ENCODE assay signal across 15 cellular contexts in genomic region chr20:63461364-63461763, GRCh38. TPM values are rescaled to one million over a fixed set of nuclear protein-coding genes. Genes with fewer than 3 reads are reported as not detected.
DNase-seq lines count a peak whose midpoint lies in the region; ATAC-seq and TF ChIP-seq lines count a peak whose summit lies in the region.
"Had no signal": no experiment of that assay in that cellular context is flagged by ENCODE, and none has a peak within 500 bp of the region (broad histone marks: within the 10 kb centered on the region; RNA-seq: fewer than 3 reads in every experiment).

No MANE protein-coding gene starts in this region.

- no peak overlapping the region for H4K8ac ChIP-seq in IMR-90 (ENCODE audit: low read depth in 2 of 2, low read length in 2 of 2)

- POLR2A ChIA-PET in MCF 10A (lab: Yijun Ruan, JAX) (no interaction called here), IMR-90 (lab: Charles Lee; ENCODE audit: unreplicated experiment) (no interaction called here)

- H2AK9ac ChIP-seq in IMR-90 (replicated peaks; ENCODE audit: low read depth, low read length, poor library complexity) = peak overlapping the region; percentile 3

- peaks cover 0 to 2% of the 10 kb centered on the region in 2 donors for H3K9me3 ChIP-seq in breast epithelium
- H3K9me3 ChIP-seq in IMR-90 (ENCODE audit: control insufficient read depth, insufficient read depth, low read length) = no peaks in the 10 kb centered on the region
- no peaks in the 10 kb centered on the region for H3K9me3 ChIP-seq in neural progenitor cell (ENCODE audit: low read depth)

- H2AK5ac ChIP-seq in IMR-90 (ENCODE audit: low read depth, low read length) = no peak overlapping the region

- no peaks in the 10 kb centered on the region for H3K79me1 ChIP-seq in IMR-90 (ENCODE audit: low read depth in 1 of 2, low read length in 2 of 2)

- CTCF ChIA-PET in MCF 10A (lab: Yijun Ruan, JAX) = interaction anchor here (0.5 to 0.8 kb wide), 3 partner anchors 14 to 151 kb away, joined by 3 to 5 read pairs (median 3); no protein-coding TSS in a partner anchor
- CTCF ChIA-PET in IMR-90 (lab: Yijun Ruan, JAX) = no interaction called here

- H4K20me1 ChIP-seq in IMR-90 (ENCODE audit: insufficient read depth, low read length) (no peaks in the 10 kb centered on the region), neural progenitor cell (ENCODE audit: low read depth) (peaks cover 99% of the 10 kb centered on the region)

- peaks cover 55% of the 10 kb centered on the region for H3K79me2 ChIP-seq in neural progenitor cell (ENCODE audit: low read depth)

- H4K5ac ChIP-seq in IMR-90 (ENCODE audit: low read depth, low read length) = no peak overlapping the region

- no peak overlapping the region for H3K4ac ChIP-seq in IMR-90 (ENCODE audit: low read depth, low read length)

- no peak overlapping the region for H3K14ac ChIP-seq in IMR-90 (replicated peaks; ENCODE audit: low read depth, low read length)

- ATAC-seq in IMR-90 (ENCODE audit: low read depth) (0 out of 2 replicates have a peak, but pooled peaks have one; percentile 44), HG03432 (IDR thresholded peaks at IDR 0.05; ENCODE audit: unreplicated experiment) (no peak), HG03135 (IDR thresholded peaks at IDR 0.05; ENCODE audit: unreplicated experiment) (no peak)
- ATAC-seq: natural killer cell treated with Interleukin-12 subunit alpha and Interleukin-12 subunit beta and Interleukin-15 and Interleukin-18, amount 100 ng/mL, for 72 hours; right cardiac atrium; stimulated activated naive CD8-positive, alpha-beta T cell treated with anti-CD3 and anti-CD28 coated beads, Interleukin-15, amount 100 ng/mL, for 72 hours had no signal

- no peaks in the 10 kb centered on the region for H3K36me3 Mint-ChIP-seq in MCF 10A (ENCODE audit: insufficient read depth, unreplicated experiment)
- H3K36me3 Mint-ChIP-seq in brain = no peaks in the 10 kb centered on the region
- no peaks in the 10 kb centered on the region for H3K36me3 Mint-ChIP-seq in neural progenitor cell
- H3K36me3 Mint-ChIP-seq: natural killer cell treated with Interleukin-12 subunit alpha and Interleukin-12 subunit beta and Interleukin-15 and Interleukin-18, amount 100 ng/mL, for 72 hours had no signal

- no peak overlapping the region for H2BK20ac ChIP-seq in IMR-90 (ENCODE audit: low read depth, low read length)

- DNase-seq in MCF 10A (ENCODE audit: unreplicated experiment) (peak; percentile 14), breast epithelium (ENCODE audit: low spot score in 2 of 2) (no peak), IMR-90 (no peak), neural progenitor cell (ENCODE audit: low spot score) (peak; percentile 78), SKM-1 treated with dmso at 0.1 percent for 144 hours (lab: John Stamatoyannopoulos, UW; ENCODE audit: unreplicated experiment) (no peak)
- DNase-seq: activated CD8-positive, alpha-beta memory T cell treated with anti-CD3 and anti-CD28 coated beads, Interleukin-2, amount 50 U/mL, for 48 hours; aorta; DMS53; right cardiac atrium; stimulated activated naive CD8-positive, alpha-beta T cell treated with anti-CD3 and anti-CD28 coated beads, Interleukin-15, amount 100 ng/mL, for 72 hours had no signal

- H3F3A ChIP-seq in neural progenitor cell (ENCODE audit: low read depth) = no peaks in the 10 kb centered on the region

- intact Hi-C loops in MCF 10A (cut with micrococcal nuclease) = no loop called here
- intact Hi-C loops in breast epithelium (cut with DNase I; ENCODE audit: low total_unique reads) = no loop called here
- intact Hi-C loops in IMR-90 (cut with micrococcal nuclease) = no loop called here

- H3K4me3 ChIP-seq in breast epithelium (no peak overlapping the region), IMR-90 (ENCODE audit: insufficient read depth, low read depth, low read length) (no peak overlapping the region), neural progenitor cell (no peak overlapping the region)
- H3K4me3 ChIP-seq: PC-9 had no signal

- H2BK15ac ChIP-seq in IMR-90 (ENCODE audit: low read depth, low read length) = no peak overlapping the region

- H2BK5ac ChIP-seq in IMR-90 (ENCODE audit: low read depth, low read length, poor library complexity, severe bottlenecking) = no peak overlapping the region

- H3K4me2 ChIP-seq in IMR-90 (ENCODE audit: low read depth, low read length) (no peak overlapping the region), neural progenitor cell (no peak overlapping the region)
- H3K4me2 ChIP-seq: PC-9 had no signal

- H3K27ac Mint-ChIP-seq in MCF 10A (ENCODE audit: low read depth, unreplicated experiment) = no peak overlapping the region
- H3K27ac Mint-ChIP-seq in brain = peak overlapping the region in 3 of 5 experiments; percentile 79 to 93 (median 84)
- H3K27ac Mint-ChIP-seq in neural progenitor cell = no peak overlapping the region
- H3K27ac Mint-ChIP-seq: natural killer cell treated with Interleukin-12 subunit alpha and Interleukin-12 subunit beta and Interleukin-15 and Interleukin-18, amount 100 ng/mL, for 72 hours; stimulated activated naive CD8-positive, alpha-beta T cell treated with anti-CD3 and anti-CD28 coated beads, Interleukin-15, amount 100 ng/mL, for 72 hours had no signal

- H3K27me3 Mint-ChIP-seq in MCF 10A (ENCODE audit: insufficient read depth, unreplicated experiment) (peaks cover 43% of the 10 kb centered on the region), brain (peaks cover 3% of the 10 kb centered on the region), neural progenitor cell (ENCODE audit: insufficient read depth, low read depth) (peaks cover 4% of the 10 kb centered on the region)

- H3K4me3 Mint-ChIP-seq in MCF 10A (ENCODE audit: unreplicated experiment) (no peak overlapping the region), brain (peak overlapping the region in 1 of 5 experiments; percentile 6), neural progenitor cell (no peak overlapping the region)
- H3K4me3 Mint-ChIP-seq: natural killer cell treated with Interleukin-12 subunit alpha and Interleukin-12 subunit beta and Interleukin-15 and Interleukin-18, amount 100 ng/mL, for 72 hours; stimulated activated naive CD8-positive, alpha-beta T cell treated with anti-CD3 and anti-CD28 coated beads, Interleukin-15, amount 100 ng/mL, for 72 hours had no signal

- H3K9ac ChIP-seq in IMR-90 (ENCODE audit: low read depth, low read length) (no peak overlapping the region), neural progenitor cell (no peak overlapping the region)

- TF ChIP-seq CTCF in MCF 10A (IDR thresholded peaks at IDR 0.05; ENCODE audit: unreplicated experiment) (no peak), breast epithelium (IDR thresholded peaks at IDR 0.05) (no peak), IMR-90 (conservative IDR thresholded peaks at IDR 0.05; ENCODE audit: low read depth, low read length) (no peak), brain (conservative IDR thresholded peaks at IDR 0.05) (no peak), neural progenitor cell (IDR thresholded peaks at IDR 0.05) (no peak)

- H4K91ac ChIP-seq in IMR-90 (ENCODE audit: insufficient read depth, low read depth, low read length) = no peak overlapping the region

- WGBS in IMR-90 (ENCODE audit: extremely low coverage in 2 of 2, insufficient read length in 1 of 2), 2 experiments = no CpG with 5 or more reads among the region's 10 CpGs

- H2BK120ac ChIP-seq in IMR-90 (ENCODE audit: low read depth, low read length) = no peak overlapping the region

- H3K4me1 ChIP-seq in breast epithelium (no peaks in the 10 kb centered on the region), IMR-90 (ENCODE audit: control insufficient read depth, insufficient read depth, low read length) (no peaks in the 10 kb centered on the region), neural progenitor cell (peaks cover 16% of the 10 kb centered on the region)

- in situ Hi-C loops in IMR-90 (cut with MboI; ENCODE audit: low sequenced_read_pairs) = no loop called here

- H3K36me3 ChIP-seq in breast epithelium = no peaks in the 10 kb centered on the region
- H3K36me3 ChIP-seq in IMR-90 (ENCODE audit: control insufficient read depth, insufficient read depth, low read length) = no peaks in the 10 kb centered on the region
- H3K36me3 ChIP-seq in neural progenitor cell = no peaks in the 10 kb centered on the region

- H3K56ac ChIP-seq in IMR-90 (ENCODE audit: extremely low read depth, insufficient read depth, low read length) = no peak overlapping the region

- H3K18ac ChIP-seq in IMR-90 (ENCODE audit: low read depth, low read length) = no peak overlapping the region

- dilution Hi-C loops in IMR-90 (cut with HindIII; ENCODE audit: low sequenced_read_pairs, unreplicated experiment) = no loop called here

- no peak overlapping the region for H2AFZ ChIP-seq in IMR-90 (replicated peaks; ENCODE audit: low read length, poor library complexity)
- no peak overlapping the region for H2AFZ ChIP-seq in neural progenitor cell (replicated peaks)
- H2AFZ ChIP-seq: PC-9 had no signal

- no peak overlapping the region for H3K23ac ChIP-seq in IMR-90 (ENCODE audit: low read depth, low read length)

- H3K4me1 Mint-ChIP-seq in MCF 10A (ENCODE audit: insufficient read depth, unreplicated experiment) (peaks cover 5% of the 10 kb centered on the region), brain (peaks cover 59% of the 10 kb centered on the region), neural progenitor cell (peaks cover 40% of the 10 kb centered on the region)

- H3K27ac ChIP-seq in breast epithelium (no peak overlapping the region), IMR-90 (ENCODE audit: insufficient read depth, low read length) (no peak overlapping the region), neural progenitor cell (no peak overlapping the region)
- H3K27ac ChIP-seq: PC-9 had no signal

- TF ChIP-seq POLR2A in breast epithelium (IDR thresholded peaks at IDR 0.05) (no peak), IMR-90 (IDR thresholded peaks at IDR 0.05; ENCODE audit: low read depth, low read length) (no peak)

- peaks cover 5 to 95% of the 10 kb centered on the region in 2 donors for H3K27me3 ChIP-seq in breast epithelium
- peaks cover 52% of the 10 kb centered on the region for H3K27me3 ChIP-seq in IMR-90 (ENCODE audit: control insufficient read depth, insufficient read depth, low read length)
- no peaks in the 10 kb centered on the region for H3K27me3 ChIP-seq in neural progenitor cell

- H3K9me3 Mint-ChIP-seq in MCF 10A (ENCODE audit: unreplicated experiment) (no peaks in the 10 kb centered on the region), brain (no peaks in the 10 kb centered on the region), neural progenitor cell (no peaks in the 10 kb centered on the region)
- H3K9me3 Mint-ChIP-seq: natural killer cell treated with Interleukin-12 subunit alpha and Interleukin-12 subunit beta and Interleukin-15 and Interleukin-18, amount 100 ng/mL, for 72 hours; stimulated activated naive CD8-positive, alpha-beta T cell treated with anti-CD3 and anti-CD28 coated beads, Interleukin-15, amount 100 ng/mL, for 72 hours had no signal

- no peak for TF ChIP-seq RAD21 in IMR-90 (IDR thresholded peaks at IDR 0.05; ENCODE audit: low read length)

- BruUV-seq in MCF 10A (replicated peaks; lab: Mats Ljungman, UMichigan) = no TSS peak
- BruUV-seq in IMR-90 (replicated peaks; lab: Mats Ljungman, UMichigan) = no TSS peak

- H3K9me1 ChIP-seq in IMR-90 (ENCODE audit: insufficient read depth, low read length) = no peaks in the 10 kb centered on the region

RNA-seq across cellular contexts. Expression of gene KCNQ2, which starts 11.1 kb away (rescaled TPM):
- total RNA-seq in MCF 10A (2022) = not detected in 2 replicates
- total RNA-seq in breast epithelium = not detected
- not detected in 2 replicates for total RNA-seq in IMR-90 (2012; rRNA removed)
- polyA plus RNA-seq in IMR-90 (2012; rRNA removed) = 0.02 TPM in 1 of 2 replicates, not detected in the other
- polyA plus RNA-seq in IMR-90 (2012; cell fraction: cytosol; rRNA removed) = 0.25 TPM in 1 of 2 replicates, not detected in the other
- 0.07 TPM in 1 of 2 replicates, not detected in the other for polyA plus RNA-seq in IMR-90 (2012; cell fraction: nucleus; rRNA removed; ENCODE audit: low replicate concordance)
- polyA plus RNA-seq in brain (ENCODE audit: insufficient read depth, low read depth, low replicate concordance) = 100 TPM
- total RNA-seq in neural progenitor cell (ENCODE audit: low replicate concordance) = 39.5 and 106 TPM in 2 replicates
- total RNA-seq: aorta; natural killer cell treated with Interleukin-12 subunit alpha and Interleukin-12 subunit beta and Interleukin-15 and Interleukin-18, amount 100 ng/mL, for 72 hours; PC-9 had no signal
- polyA plus RNA-seq: aorta had no signal

RNA-seq across cellular contexts. Expression of gene EEF1A2, which starts 37.5 kb away (rescaled TPM):
- total RNA-seq in MCF 10A (2022) (3.3 and 9.9 TPM in 2 replicates), breast epithelium (10 to 100 TPM in 1 of 3 donors, 1 to 10 TPM in 1, under 1 TPM in 1; 0.48 to 20.6 (median 4.8) TPM), IMR-90 (2012; rRNA removed) (1.3 and 2.2 TPM in 2 replicates), neural progenitor cell (ENCODE audit: low replicate concordance) (0.54 and 1.5 TPM in 2 replicates)
- polyA plus RNA-seq in IMR-90 (2012; rRNA removed) (3.2 and 4.6 TPM in 2 replicates), brain (ENCODE audit: insufficient read depth, low read depth, low replicate concordance) (1,308 TPM)
- 3.8 and 11.2 TPM in 2 replicates for polyA plus RNA-seq in IMR-90 (2012; cell fraction: cytosol; rRNA removed)
- 4.7 and 11.2 TPM in 2 replicates for polyA plus RNA-seq in IMR-90 (2012; cell fraction: nucleus; rRNA removed; ENCODE audit: low replicate concordance)

RNA-seq across cellular contexts. Expression of gene PPDPF, which starts 59.2 kb away (rescaled TPM):
- 315 and 355 TPM in 2 replicates for total RNA-seq in MCF 10A (2022)
- 100 to 1,000 TPM in 2 of 3 donors, 10 to 100 TPM in 1; 71.8 to 151 (median 133) TPM for total RNA-seq in breast epithelium
- 12.9 and 17.2 TPM in 2 replicates for total RNA-seq in IMR-90 (2012; rRNA removed)
- polyA plus RNA-seq in IMR-90 (2012; rRNA removed) = 171 and 200 TPM in 2 replicates
- polyA plus RNA-seq in IMR-90 (2012; cell fraction: cytosol; rRNA removed) = 100 and 301 TPM in 2 replicates
- polyA plus RNA-seq in IMR-90 (2012; cell fraction: nucleus; rRNA removed; ENCODE audit: low replicate concordance) = 38.4 and 113 TPM in 2 replicates
- 1,213 TPM for polyA plus RNA-seq in brain (ENCODE audit: insufficient read depth, low read depth, low replicate concordance)
- 4.1 and 82.2 TPM in 2 replicates for total RNA-seq in neural progenitor cell (ENCODE audit: low replicate concordance)

Comparison
In these comparisons a context has a peak if more than half of its experiments do, and no peak if none do; other contexts are left out.
1. DNase-seq: peak in MCF 10A (single experiment) and neural progenitor cell (single experiment); none in breast epithelium (0 of 2), IMR-90 (single experiment) and SKM-1 treated with dmso at 0.1 percent for 144 hours (single experiment).
2. H3K27ac Mint-ChIP-seq: peak in brain (3 of 5); none in MCF 10A (single experiment) and neural progenitor cell (single experiment).
3. RNA of gene KCNQ2, which starts 11.1 kb away (total RNA-seq): 39.5 to 106 TPM in neural progenitor cell; not detected in MCF 10A, not detected in breast epithelium and not detected in IMR-90; every median in the first group is over 10 times any median in the second.